In the genomic region with DNA sequence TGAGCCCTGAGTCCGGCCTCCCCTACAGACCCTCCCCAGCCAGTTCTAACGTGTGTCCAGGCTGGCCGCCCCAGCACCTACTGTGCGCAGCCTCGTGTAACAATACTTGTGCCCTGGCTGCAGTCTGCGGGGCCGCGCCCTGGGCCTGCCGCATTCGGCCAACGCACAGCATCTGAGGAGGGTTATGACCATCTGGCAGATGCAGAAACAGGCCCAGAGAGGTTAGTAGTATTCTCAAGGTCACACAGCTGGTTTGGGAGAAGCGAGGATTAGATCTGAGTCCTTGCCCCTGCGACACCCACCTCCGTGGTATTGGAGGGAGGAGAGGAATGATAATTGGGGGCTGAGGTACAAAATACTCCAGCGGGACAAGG, we compare ENCODE assay signal across 8 cellular contexts. TPM values are rescaled to one million over a fixed set of nuclear protein-coding genes. Genes with fewer than 3 reads are reported as not detected.
A peak's percentile ranks its signal among the peaks of the same experiment; 100 is the strongest.
DNase-seq lines count a peak whose midpoint lies in the region; ATAC-seq and TF ChIP-seq lines count a peak whose summit lies in the region.

No MANE protein-coding gene starts in this region.

- peaks cover 22% of the 10 kb centered on the region for H3K4me1 Mint-ChIP-seq in CD8-positive, alpha-beta T cell (ENCODE audit: low read depth)

- no peaks in the 10 kb centered on the region for H3K36me3 ChIP-seq in CD8-positive, alpha-beta T cell (ENCODE audit: insufficient read depth, low read length)
- no peaks in the 10 kb centered on the region for H3K36me3 ChIP-seq in mucosa of rectum (ENCODE audit: control insufficient read depth in 2 of 2, insufficient read depth in 2 of 2, low read length in 2 of 2)

- no peak for ATAC-seq in CD8-positive, alpha-beta T cell

- intact Hi-C loops in CD8-positive, alpha-beta T cell (cut with DNase I, micrococcal nuclease) = loop anchor here in 1 of 2 experiments (10.0 kb wide), 1 partner anchor 395 kb away; no protein-coding TSS in a partner anchor

- no peak for TF ChIP-seq POLR2A in NB4 (IDR thresholded peaks at IDR 0.05; ENCODE audit: extremely low read depth, insufficient read length)

- no peaks in the 10 kb centered on the region for H3K36me3 Mint-ChIP-seq in CD8-positive, alpha-beta T cell

- no peak overlapping the region for H3K27ac Mint-ChIP-seq in CD8-positive, alpha-beta T cell

- no peak overlapping the region for H3K27ac ChIP-seq in CD8-positive, alpha-beta T cell (ENCODE audit: low read depth, low read length)
- H3K27ac ChIP-seq in mucosa of rectum (ENCODE audit: low read depth in 2 of 2, low read length in 2 of 2) = peak overlapping the region; percentile 76 to 77

- no peaks in the 10 kb centered on the region for H3K9me3 Mint-ChIP-seq in CD8-positive, alpha-beta T cell

- peaks cover 9% of the 10 kb centered on the region for H3K27me3 Mint-ChIP-seq in CD8-positive, alpha-beta T cell (ENCODE audit: low read depth)

- POLR2A ChIA-PET in CD8-positive, alpha-beta T cell (lab: Charles Lee) = interaction anchor here (0.6 to 3.1 kb wide), 2 partner anchors 11 kb away, joined by 4 to 13 read pairs; no protein-coding TSS in a partner anchor

- peak overlapping the region; percentile 81 for H3K4me3 Mint-ChIP-seq in CD8-positive, alpha-beta T cell

- peaks cover 28% of the 10 kb centered on the region for H3K4me1 ChIP-seq in CD8-positive, alpha-beta T cell (ENCODE audit: insufficient read depth, low read length)
- peaks cover 20 to 21% of the 10 kb centered on the region in 2 donors for H3K4me1 ChIP-seq in mucosa of rectum (ENCODE audit: control insufficient read depth in 2 of 2, insufficient read depth in 2 of 2, low read length in 2 of 2)

- peak overlapping the region; percentile 53 for H3K4me3 ChIP-seq in CD8-positive, alpha-beta T cell (ENCODE audit: low read depth, low read length)
- H3K4me3 ChIP-seq in NB4 (ENCODE audit: low read depth, low read length) (peak overlapping the region; percentile 59), mucosa of rectum (ENCODE audit: low read length in 2 of 2) (peak overlapping the region; percentile 71 to 73)

- H3K27me3 ChIP-seq in CD8-positive, alpha-beta T cell (ENCODE audit: insufficient read depth, low read length) = peaks cover 14% of the 10 kb centered on the region
- peaks cover 7 to 13% of the 10 kb centered on the region in 2 donors for H3K27me3 ChIP-seq in mucosa of rectum (ENCODE audit: control insufficient read depth in 2 of 2, insufficient read depth in 2 of 2, low read length in 2 of 2)

- H3K9me3 ChIP-seq in CD8-positive, alpha-beta T cell (ENCODE audit: low read length) = no peaks in the 10 kb centered on the region
- H3K9me3 ChIP-seq in mucosa of rectum (ENCODE audit: control insufficient read depth in 2 of 2, low read length in 2 of 2) = peaks cover 0 to 2% of the 10 kb centered on the region in 2 donors

- DNase-seq in CD8-positive, alpha-beta T cell = no peak
- DNase-seq in NB4 (ENCODE audit: low read depth) (no peak), dermis blood vessel endothelial cell (peak; percentile 44), NCI-H226 (no peak), SIG-M5 treated with dmso at 0.1 percent for 504 hours (lab: John Stamatoyannopoulos, UW; ENCODE audit: unreplicated experiment) (no peak), globus pallidus (ENCODE audit: low spot score) (no peak), putamen (ENCODE audit: low spot score) (no peak)

- CTCF ChIA-PET in CD8-positive, alpha-beta T cell (lab: Charles Lee) = interaction anchor here (1.1 to 9.0 kb wide), 6 partner anchors 8 to 139 kb away, joined by 4 to 123 read pairs (median 6); a partner anchor contains a TSS

- H3K9ac ChIP-seq in mucosa of rectum (ENCODE audit: low read depth in 1 of 2, low read length in 2 of 2) = peak overlapping the region; percentile 70 to 73

- TF ChIP-seq CTCF in CD8-positive, alpha-beta T cell (IDR thresholded peaks at IDR 0.05) = no peak
- no peak for TF ChIP-seq CTCF in NB4 (IDR thresholded peaks at IDR 0.05; ENCODE audit: low read depth, low read length)

RNA-seq across cellular contexts. Expression of a gene that starts 1.0 kb away (rescaled TPM):
- total RNA-seq in CD8-positive, alpha-beta T cell = 10 to 100 TPM; 17.4 to 23.4 TPM
- total RNA-seq in dermis blood vessel endothelial cell = 74.9 and 149 TPM in 2 replicates

RNA-seq across cellular contexts. Expression of a gene that starts 32.7 kb away (rescaled TPM):
- total RNA-seq in CD8-positive, alpha-beta T cell = 10 to 100 TPM; 42.1 to 45.4 TPM
- total RNA-seq in dermis blood vessel endothelial cell = 30.3 and 36.3 TPM in 2 replicates

RNA-seq across cellular contexts. Expression of a gene that starts 46.3 kb away (rescaled TPM):
- not detected for total RNA-seq in CD8-positive, alpha-beta T cell
- total RNA-seq in dermis blood vessel endothelial cell = not detected in 2 replicates

RNA-seq across cellular contexts. Expression of a gene that starts 48.7 kb away (rescaled TPM):
- 10 to 100 TPM; 56.3 to 62.0 TPM for total RNA-seq in CD8-positive, alpha-beta T cell
- total RNA-seq in dermis blood vessel endothelial cell = 134 and 155 TPM in 2 replicates
